ENCODE assay signal across 1 cellular context in genomic region chr16:11797166-11797956, GRCh38.
TF ChIP-seq lines count a peak whose summit lies in the region.

Gene ZC3H7A, minus strand, starts transcription at chr16:11797258. Its CDS starts 14,904 bp downstream, at chr16:11782354.

TF ChIP-seq in WTC11, 78 proteins besides CTCF, POLR2A, EP300 and RAD21 (continued from another document):
- TF ChIP-seq ATF6 (CRISPR knock-in tag; IDR thresholded peaks at IDR 0.05) (no peak), CREB1 (CRISPR knock-in tag; IDR thresholded peaks at IDR 0.05) (peak; percentile 16; the same call in 1 of the 2 replicates), ZBTB43 (CRISPR knock-in tag; IDR thresholded peaks at IDR 0.05) (0 out of 2 replicates have a peak, but pooled peaks have one; percentile 3), HMGA2 (CRISPR knock-in tag; IDR thresholded peaks at IDR 0.05) (no peak), ZNF317 (CRISPR knock-in tag; IDR thresholded peaks at IDR 0.05; ENCODE audit: borderline replicate concordance, low read depth) (no peak), ZNF671 (CRISPR knock-in tag; IDR thresholded peaks at IDR 0.05) (no peak), ZNF396 (CRISPR knock-in tag; IDR thresholded peaks at IDR 0.05; ENCODE audit: borderline replicate concordance) (no peak), ESRRA (CRISPR knock-in tag; IDR thresholded peaks at IDR 0.05; ENCODE audit: borderline replicate concordance) (no peak), MLX (CRISPR knock-in tag; IDR thresholded peaks at IDR 0.05) (no peak), TP53 (CRISPR knock-in tag; IDR thresholded peaks at IDR 0.05) (no peak), NR2C2 (CRISPR knock-in tag; IDR thresholded peaks at IDR 0.05) (no peak), ERG (CRISPR knock-in tag; IDR thresholded peaks at IDR 0.05) (no peak), NR3C1 (CRISPR knock-in tag; conservative IDR thresholded peaks at IDR 0.05; ENCODE audit: low read depth) (no peak), MAX (CRISPR knock-in tag; IDR thresholded peaks at IDR 0.05) (peak; percentile 68; the same call in 1 of the 2 replicates), GABPB1 (CRISPR knock-in tag; IDR thresholded peaks at IDR 0.05) (peak; percentile 78), IRF1 (CRISPR knock-in tag; IDR thresholded peaks at IDR 0.05) (no peak), ATF1 (CRISPR knock-in tag; IDR thresholded peaks at IDR 0.05) (no peak), PRRX2 (CRISPR knock-in tag; IDR thresholded peaks at IDR 0.05) (no peak), CREM (CRISPR knock-in tag; IDR thresholded peaks at IDR 0.05) (peak; percentile 80), NFYB (CRISPR knock-in tag; conservative IDR thresholded peaks at IDR 0.05; ENCODE audit: low read depth) (peak; percentile 79), JAZF1 (CRISPR knock-in tag; IDR thresholded peaks at IDR 0.05) (no peak), OVOL2 (CRISPR knock-in tag; IDR thresholded peaks at IDR 0.05; ENCODE audit: borderline replicate concordance) (no peak), FOXJ3 (CRISPR knock-in tag; IDR thresholded peaks at IDR 0.05; ENCODE audit: borderline replicate concordance) (no peak), TCF7 (CRISPR knock-in tag; IDR thresholded peaks at IDR 0.05; ENCODE audit: low read depth) (no peak), PREB (CRISPR knock-in tag; IDR thresholded peaks at IDR 0.05; ENCODE audit: borderline replicate concordance) (peak; percentile 49; the same call in 1 of the 2 replicates), E2F1 (CRISPR knock-in tag; IDR thresholded peaks at IDR 0.05) (no peak), STAT6 (CRISPR knock-in tag; conservative IDR thresholded peaks at IDR 0.05; ENCODE audit: low read depth) (no peak), MXD4 (CRISPR knock-in tag; IDR thresholded peaks at IDR 0.05; ENCODE audit: borderline replicate concordance) (no peak), SMAD4 (CRISPR knock-in tag; IDR thresholded peaks at IDR 0.05) (no peak), ZNF121 (CRISPR knock-in tag; IDR thresholded peaks at IDR 0.05) (no peak), SMAD3 (CRISPR knock-in tag; IDR thresholded peaks at IDR 0.05; ENCODE audit: borderline replicate concordance) (no peak), ETV6 (CRISPR knock-in tag; IDR thresholded peaks at IDR 0.05) (0 out of 2 replicates have a peak, but pooled peaks have one; percentile 28), ZNF416 (CRISPR knock-in tag; IDR thresholded peaks at IDR 0.05) (peak; percentile 58; the same call in 1 of the 2 replicates), TEAD4 (CRISPR knock-in tag; IDR thresholded peaks at IDR 0.05) (no peak), RELA (CRISPR knock-in tag; IDR thresholded peaks at IDR 0.05; ENCODE audit: borderline replicate concordance) (no peak), ZNF281 (CRISPR knock-in tag; IDR thresholded peaks at IDR 0.05) (no peak; the same call in 1 of the 2 replicates), ZNF232 (CRISPR knock-in tag; IDR thresholded peaks at IDR 0.05) (no peak), FOXK1 (CRISPR knock-in tag; IDR thresholded peaks at IDR 0.05) (no peak), FOXP1 (CRISPR knock-in tag; IDR thresholded peaks at IDR 0.05; ENCODE audit: borderline replicate concordance) (0 out of 2 replicates have a peak, but pooled peaks have one; percentile 24), USF2 (CRISPR knock-in tag; IDR thresholded peaks at IDR 0.05) (no peak), SP1 (CRISPR knock-in tag; conservative IDR thresholded peaks at IDR 0.05) (peak; percentile 89), FOXP4 (CRISPR knock-in tag; IDR thresholded peaks at IDR 0.05) (peak; percentile 34; the same call in 1 of the 2 replicates), KAT7 (CRISPR knock-in tag; IDR thresholded peaks at IDR 0.05; ENCODE audit: borderline replicate concordance) (0 out of 2 replicates have a peak, but pooled peaks have one; percentile 56)
